Comparison of ENCODE assay signal across 9 cellular contexts in genomic region chr10:32377458-32378370, GRCh38. TPM values are rescaled to one million over a fixed set of nuclear protein-coding genes. Genes with fewer than 3 reads are reported as not detected.
DNase-seq lines count a peak whose midpoint lies in the region; ATAC-seq and TF ChIP-seq lines count a peak whose summit lies in the region.
"Had no signal": no experiment of that assay in that cellular context is flagged by ENCODE, and none has a peak within 500 bp of the region (broad histone marks: within the 10 kb centered on the region; RNA-seq: fewer than 3 reads in every experiment).

No MANE protein-coding gene starts in this region.

- no peak for DNase-seq in AG04449 (ENCODE audit: low read depth, low spot score)
- peak; percentile 46 for DNase-seq in GM06990 (ENCODE audit: extremely low read depth, insufficient read length)
- DNase-seq in central memory CD8-positive, alpha-beta T cell (ENCODE audit: low spot score in 2 of 2) = no peak
- no peak for DNase-seq in kidney epithelial cell (ENCODE audit: low read depth)
- no peak for DNase-seq in stimulated activated naive CD8-positive, alpha-beta T cell treated with anti-CD3 and anti-CD28 coated beads, Interleukin-15, Interleukin-2, amounts not matched to agents 100 U/mL and 50 U/mL, for 24 hours
- no peak for DNase-seq in NCI-H128 (lab: John Stamatoyannopoulos, UW; ENCODE audit: unreplicated experiment)

- H3K4me3 ChIP-seq in AG04449 (ENCODE audit: low read depth, low read length) (peak overlapping the region; percentile 73), GM06990 (replicated peaks; ENCODE audit: low read depth, low read length) (peak overlapping the region; percentile 84), OCI-LY3 (ENCODE audit: low read length) (peak overlapping the region; percentile 81), kidney epithelial cell (ENCODE audit: low read depth, low read length) (peak overlapping the region; percentile 84)

- H3K4me1 Mint-ChIP-seq in central memory CD8-positive, alpha-beta T cell = peaks cover 15% of the 10 kb centered on the region

- no peaks in the 10 kb centered on the region for H3K9me3 Mint-ChIP-seq in central memory CD8-positive, alpha-beta T cell
- H3K9me3 Mint-ChIP-seq: T-helper 1 cell treated with Interleukin-12 subunit alpha and Interleukin-12 subunit beta and Interleukin-4 antibody, amounts not matched to agents 30 μg/mL and 1 μg/mL, for 36 hours had no signal

- no peaks in the 10 kb centered on the region for H4K20me1 ChIP-seq in OCI-LY3 (ENCODE audit: insufficient read depth, low read length)

- no peaks in the 10 kb centered on the region for H3K9me3 ChIP-seq in OCI-LY3 (ENCODE audit: insufficient read depth, low read length)

- H3K9ac ChIP-seq in OCI-LY3 (ENCODE audit: low read length) = peak overlapping the region; percentile 74

- POLR2A ChIA-PET in AG04449 (lab: Yijun Ruan, JAX) = interaction anchor here (0.7 to 1.1 kb wide), 2 partner anchors 68 to 103 kb away, joined by 4 to 7 read pairs; partner anchors contain the start of gene CCDC7

- H3K4me2 ChIP-seq in OCI-LY3 (ENCODE audit: low read length) = peak overlapping the region; percentile 78

- CTCF ChIA-PET in AG04449 (lab: Yijun Ruan, JAX) = interaction anchor here (0.7 to 4.5 kb wide), 19 partner anchors 9 to 655 kb away, joined by 3 to 28 read pairs (median 4); no protein-coding TSS in a partner anchor

- H3K4me1 ChIP-seq in OCI-LY3 (ENCODE audit: low read length) = peaks cover 19% of the 10 kb centered on the region

- peak overlapping the region; percentile 54 for H3K27ac ChIP-seq in OCI-LY3 (ENCODE audit: low read length)

- TF ChIP-seq CTCF in AG04449 (IDR thresholded peaks at IDR 0.05; ENCODE audit: insufficient read depth, low read length, missing control alignments) (peak; percentile 5), GM06990 (IDR thresholded peaks at IDR 0.05; ENCODE audit: insufficient read depth, low read length, poor library complexity, severe bottlenecking) (peak; percentile 57), OCI-LY3 (IDR thresholded peaks at IDR 0.05; ENCODE audit: low read depth, low read length) (peak; percentile 61), kidney epithelial cell (IDR thresholded peaks at IDR 0.05; ENCODE audit: insufficient read depth, low read length, poor library complexity, severe bottlenecking) (peak; percentile 54)

- no peaks in the 10 kb centered on the region for H3K36me3 ChIP-seq in GM06990 (ENCODE audit: control insufficient read depth, insufficient read depth, low read length)
- H3K36me3 ChIP-seq in OCI-LY3 (replicated peaks; ENCODE audit: low read depth, low read length) = peaks cover 3% of the 10 kb centered on the region
- no peaks in the 10 kb centered on the region for H3K36me3 ChIP-seq in kidney epithelial cell (ENCODE audit: control insufficient read depth, insufficient read depth, low read length)

- peaks cover 4% of the 10 kb centered on the region for H3K36me3 Mint-ChIP-seq in central memory CD8-positive, alpha-beta T cell (ENCODE audit: insufficient read depth)

- no peaks in the 10 kb centered on the region for H3K27me3 Mint-ChIP-seq in central memory CD8-positive, alpha-beta T cell

- H3K27me3 ChIP-seq in GM06990 (replicated peaks; ENCODE audit: control insufficient read depth, insufficient read depth, low read length) (no peaks in the 10 kb centered on the region), OCI-LY3 (ENCODE audit: low read depth, low read length) (no peaks in the 10 kb centered on the region), kidney epithelial cell (ENCODE audit: control insufficient read depth, insufficient read depth, low read length) (no peaks in the 10 kb centered on the region)

- H3K79me2 ChIP-seq in OCI-LY3 (ENCODE audit: low read length) = peaks cover 10% of the 10 kb centered on the region; the same call in 1 of the 2 replicates

- no peak overlapping the region for H3K27ac Mint-ChIP-seq in central memory CD8-positive, alpha-beta T cell (ENCODE audit: low read depth)

- H2AFZ ChIP-seq in OCI-LY3 (ENCODE audit: low read depth, low read length) = no peak overlapping the region; the same call in 1 of the 2 replicates

- peak; percentile 40 for ATAC-seq in HG03066 (IDR thresholded peaks at IDR 0.05; ENCODE audit: low read depth, unreplicated experiment)
- peak; percentile 8 for ATAC-seq in central memory CD8-positive, alpha-beta T cell (replicated peaks; ENCODE audit: extremely low read depth, poor library complexity, severe bottlenecking)
- peak; percentile 14 for ATAC-seq in stimulated activated naive CD8-positive, alpha-beta T cell treated with anti-CD3 and anti-CD28 coated beads, Interleukin-15, Interleukin-2, amounts not matched to agents 100 U/mL and 50 U/mL, for 24 hours

- H3K4me3 Mint-ChIP-seq in central memory CD8-positive, alpha-beta T cell = no peak overlapping the region

RNA-seq across cellular contexts. Expression of gene EPC1, which starts 30.8 kb away (rescaled TPM):
- total RNA-seq in kidney epithelial cell = 16.0 and 22.9 TPM in 2 replicates

Comparison
In these comparisons a context has a peak if more than half of its experiments do, and no peak if none do; other contexts are left out.
1. CTCF ChIP-seq: peak in every context shown above with its lines; median percentile 61 in OCI-LY3; 57 in GM06990; 54 in kidney epithelial cell; 5 in AG04449.